In the genomic region with DNA sequence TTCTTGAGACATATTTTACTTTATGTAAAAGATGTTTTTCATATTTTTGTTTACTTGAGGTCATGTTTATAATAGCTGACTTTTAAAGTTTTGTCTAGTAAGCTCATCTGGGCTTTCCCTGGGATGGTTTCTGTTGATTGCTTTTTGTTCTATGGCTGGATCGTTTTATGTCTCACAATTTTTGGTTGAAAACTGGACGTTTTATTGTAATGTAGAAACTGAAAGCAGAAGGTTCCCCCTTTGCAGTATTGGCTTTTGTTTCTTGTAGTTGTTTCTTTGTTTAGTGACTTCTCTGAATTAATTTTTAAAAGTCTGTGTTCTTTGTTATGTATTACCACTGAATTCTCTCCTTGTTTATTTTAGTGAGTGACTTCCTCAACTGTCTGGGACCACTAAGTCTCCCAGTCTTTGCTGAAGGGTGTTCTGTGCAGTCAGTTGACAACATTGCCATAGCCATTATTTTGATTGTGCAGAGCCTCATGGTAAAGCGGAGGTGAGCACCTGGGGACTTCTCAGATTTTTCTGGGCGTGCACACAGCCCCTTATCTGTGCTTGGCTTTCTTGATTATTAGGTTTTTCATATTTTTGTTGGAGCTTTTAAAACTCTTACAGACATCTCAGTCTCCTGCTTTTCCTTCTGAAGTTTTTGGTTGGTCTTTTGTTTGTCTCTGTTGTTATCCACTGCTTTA, we compare ENCODE assay signal across 13 cellular contexts. TPM values are rescaled to one million over a fixed set of nuclear protein-coding genes. Genes with fewer than 3 reads are reported as not detected.
DNase-seq lines count a peak whose midpoint lies in the region; ATAC-seq, FAIRE-seq and TF ChIP-seq lines count a peak whose summit lies in the region.
"Had no signal": no experiment of that assay in that cellular context is flagged by ENCODE, and none has a peak within 500 bp of the region (broad histone marks: within the 10 kb centered on the region; RNA-seq: fewer than 3 reads in every experiment).

No MANE protein-coding gene starts in this region.

- WGBS in smooth muscle cell (ENCODE audit: low lambda C conversion rate), result 61% methylated on average over 4 of the region's 4 CpGs

- H3K4me1 ChIP-seq in HUES48 (ENCODE audit: control insufficient read depth, insufficient read depth, low read length) (peaks cover 27% of the 10 kb centered on the region; the same call in 1 of the 2 replicates), astrocyte (ENCODE audit: insufficient read depth, low read length) (peaks cover 15% of the 10 kb centered on the region), smooth muscle cell (ENCODE audit: low read depth) (peaks cover 14% of the 10 kb centered on the region)

- CTCF ChIA-PET in activated naive CD4-positive, alpha-beta T cell treated with anti-CD3 and anti-CD28 coated beads, Interleukin-2, amount 10 ng/mL, durations not matched to agents 7 days and 5 days (lab: Charles Lee), result no interaction called here

- H3K27me3 ChIP-seq in HUES48 (ENCODE audit: control insufficient read depth, insufficient read depth, low read length) (no peaks in the 10 kb centered on the region), astrocyte (ENCODE audit: insufficient read depth, low read length) (no peaks in the 10 kb centered on the region), smooth muscle cell (ENCODE audit: low read depth) (no peaks in the 10 kb centered on the region)

- DNase-seq in activated naive CD4-positive, alpha-beta T cell treated with anti-CD3 and anti-CD28 coated beads, Interleukin-2, amount 10 ng/mL, durations not matched to agents 7 days and 5 days, result no peak
- no peak for DNase-seq in activated naive CD4-positive, alpha-beta T cell treated with anti-CD3 and anti-CD28 coated beads, Interleukin-2, amount 50 U/mL, for 16 hours
- DNase-seq in astrocyte (ENCODE audit: low read depth), result no peak
- no peak for DNase-seq in smooth muscle cell (lab: John Stamatoyannopoulos, UW; ENCODE audit: unreplicated experiment)
- no peak for DNase-seq in DMS53 treated with DMSO at 0.1 percent for 48 hours (lab: John Stamatoyannopoulos, UW; ENCODE audit: unreplicated experiment)
- no peak for DNase-seq in type B pancreatic cell (ENCODE audit: extremely low spot score, unreplicated experiment)
- DNase-seq: activated effector memory CD4-positive, alpha-beta T cell treated with anti-CD3 and anti-CD28 coated beads, Interleukin-2, amount 50 U/mL, for 16 hours; C1 segment of cervical spinal cord; stimulated activated CD4-positive, alpha-beta T cell treated with anti-CD3 and anti-CD28 coated beads, Interleukin-2, amount 100 ng/mL, for 48 hours had no signal

- H3K79me2 ChIP-seq in astrocyte (ENCODE audit: insufficient read depth, low read length) (peaks cover 95% of the 10 kb centered on the region), smooth muscle cell (ENCODE audit: low read depth) (peaks cover 93% of the 10 kb centered on the region)

- H3K4me3 Mint-ChIP-seq in activated naive CD4-positive, alpha-beta T cell treated with anti-CD3 and anti-CD28 coated beads, Interleukin-2, amount 10 ng/mL, durations not matched to agents 7 days and 5 days, result no peak overlapping the region
- no peak overlapping the region for H3K4me3 Mint-ChIP-seq in astrocyte (ENCODE audit: unreplicated experiment)
- no peak overlapping the region for H3K4me3 Mint-ChIP-seq in type B pancreatic cell

- peaks cover 47% of the 10 kb centered on the region for H3K4me1 Mint-ChIP-seq in activated naive CD4-positive, alpha-beta T cell treated with anti-CD3 and anti-CD28 coated beads, Interleukin-2, amount 10 ng/mL, durations not matched to agents 7 days and 5 days
- H3K4me1 Mint-ChIP-seq in astrocyte (ENCODE audit: low read depth, unreplicated experiment) (peaks cover 27% of the 10 kb centered on the region), type B pancreatic cell (ENCODE audit: unreplicated experiment) (no peaks in the 10 kb centered on the region)

- FAIRE-seq in astrocyte (lab: Jason Lieb, UNC), result peak; percentile 56

- H3K9me3 ChIP-seq in HUES48 (ENCODE audit: control insufficient read depth, insufficient read depth, low read length) (peaks cover 35% of the 10 kb centered on the region; the same call in 1 of the 2 replicates), astrocyte (ENCODE audit: insufficient read depth, low read depth, low read length) (no peaks in the 10 kb centered on the region), smooth muscle cell (replicated peaks; ENCODE audit: low read depth) (no peaks in the 10 kb centered on the region)
- H3K9me3 ChIP-seq: thoracic aorta had no signal

- no peak overlapping the region for H2AFZ ChIP-seq in astrocyte (ENCODE audit: low read depth, low read length)
- no peak overlapping the region for H2AFZ ChIP-seq in smooth muscle cell (ENCODE audit: low read depth)

- H3K4me2 ChIP-seq in astrocyte (ENCODE audit: low read length) (peak overlapping the region; percentile 66), smooth muscle cell (peak overlapping the region; percentile 26)

- H3F3A ChIP-seq in smooth muscle cell (ENCODE audit: low read depth), result no peaks in the 10 kb centered on the region

- no peaks in the 10 kb centered on the region for H3K36me3 ChIP-seq in HUES48 (ENCODE audit: control insufficient read depth, insufficient read depth, low read length)
- H3K36me3 ChIP-seq in astrocyte (ENCODE audit: insufficient read depth, low read length), result no peaks in the 10 kb centered on the region
- no peaks in the 10 kb centered on the region for H3K36me3 ChIP-seq in smooth muscle cell (ENCODE audit: low read depth)
- H3K36me3 ChIP-seq: thoracic aorta had no signal

- no peak for TF ChIP-seq CTCF in astrocyte (IDR thresholded peaks at IDR 0.05; ENCODE audit: insufficient read depth, low read depth, low read length)
- TF ChIP-seq CTCF in smooth muscle cell (IDR thresholded peaks at IDR 0.05; ENCODE audit: borderline replicate concordance, insufficient read depth, poor library complexity, severe bottlenecking), result no peak
- no peak for TF ChIP-seq CTCF in type B pancreatic cell (conservative IDR thresholded peaks at IDR 0.05)

- peaks cover 10% of the 10 kb centered on the region for H3K9me3 Mint-ChIP-seq in activated naive CD4-positive, alpha-beta T cell treated with anti-CD3 and anti-CD28 coated beads, Interleukin-2, amount 10 ng/mL, durations not matched to agents 7 days and 5 days
- H3K9me3 Mint-ChIP-seq in astrocyte (ENCODE audit: unreplicated experiment) (peaks cover 2% of the 10 kb centered on the region), type B pancreatic cell (peaks cover 3% of the 10 kb centered on the region)

- no peak for ATAC-seq in GM19324 (IDR thresholded peaks at IDR 0.05; ENCODE audit: low FRiP score, unreplicated experiment)
- ATAC-seq: HCT116 had no signal

- H3K9ac ChIP-seq in HUES48 (ENCODE audit: low read depth, low read length), result no peak overlapping the region; the same call in 1 of the 2 replicates
- peak overlapping the region; percentile 5 for H3K9ac ChIP-seq in astrocyte (ENCODE audit: low read length)
- no peak overlapping the region for H3K9ac ChIP-seq in smooth muscle cell (ENCODE audit: low read depth)

- H3K4me3 ChIP-seq in HUES48 (ENCODE audit: low read depth, low read length) (0 out of 2 replicates have a peak overlapping the region, but pooled peaks have one; percentile 11), astrocyte (ENCODE audit: insufficient read depth, low read depth, low read length) (no peak overlapping the region), smooth muscle cell (no peak overlapping the region)

- peaks cover 34% of the 10 kb centered on the region for H4K20me1 ChIP-seq in astrocyte (ENCODE audit: insufficient read depth, low read length)
- peaks cover 69% of the 10 kb centered on the region for H4K20me1 ChIP-seq in smooth muscle cell (ENCODE audit: low read depth)

- peaks cover 17% of the 10 kb centered on the region for H3K36me3 Mint-ChIP-seq in activated naive CD4-positive, alpha-beta T cell treated with anti-CD3 and anti-CD28 coated beads, Interleukin-2, amount 10 ng/mL, durations not matched to agents 7 days and 5 days
- H3K36me3 Mint-ChIP-seq in astrocyte (ENCODE audit: low read depth, unreplicated experiment) (peaks cover 3% of the 10 kb centered on the region), type B pancreatic cell (no peaks in the 10 kb centered on the region)

- peak overlapping the region; percentile 39 for H3K27ac Mint-ChIP-seq in activated naive CD4-positive, alpha-beta T cell treated with anti-CD3 and anti-CD28 coated beads, Interleukin-2, amount 10 ng/mL, durations not matched to agents 7 days and 5 days
- H3K27ac Mint-ChIP-seq in astrocyte (ENCODE audit: unreplicated experiment) (peak overlapping the region; percentile 79), type B pancreatic cell (no peak overlapping the region)

- peak overlapping the region; percentile 69 for H3K27ac ChIP-seq in HUES48 (ENCODE audit: low read depth, low read length)
- H3K27ac ChIP-seq in astrocyte (ENCODE audit: low read depth, low read length), result peak overlapping the region; percentile 83
- H3K27ac ChIP-seq in smooth muscle cell (ENCODE audit: low read depth), result peak overlapping the region; percentile 75
- H3K27ac ChIP-seq: thoracic aorta had no signal

- H3K27me3 Mint-ChIP-seq in activated naive CD4-positive, alpha-beta T cell treated with anti-CD3 and anti-CD28 coated beads, Interleukin-2, amount 10 ng/mL, durations not matched to agents 7 days and 5 days, result no peaks in the 10 kb centered on the region
- H3K27me3 Mint-ChIP-seq in astrocyte (ENCODE audit: low read depth, unreplicated experiment), result no peaks in the 10 kb centered on the region
- H3K27me3 Mint-ChIP-seq in type B pancreatic cell, result no peaks in the 10 kb centered on the region

RNA-seq across cellular contexts. Expression of a gene that starts 31.0 kb away (rescaled TPM):
- total RNA-seq in astrocyte (33.6 and 44.0 TPM in 2 replicates), smooth muscle cell (28.1 and 38.7 TPM in 2 replicates), type B pancreatic cell (ENCODE audit: low replicate concordance) (35.2 and 38.1 TPM in 2 replicates)
- 9.6 and 11.8 TPM in 2 replicates for polyA plus RNA-seq in smooth muscle cell
